Comparison of ENCODE assay signal across 9 cellular contexts in genomic region chr9:93127395-93127911, GRCh38. TPM values are rescaled to one million over a fixed set of nuclear protein-coding genes. Genes with fewer than 3 reads are reported as not detected.
A peak's percentile ranks its signal among the peaks of the same experiment; 100 is the strongest.
DNase-seq lines count a peak whose midpoint lies in the region; ATAC-seq, FAIRE-seq and TF ChIP-seq lines count a peak whose summit lies in the region.
"Had no signal": no experiment of that assay in that cellular context is flagged by ENCODE, and none has a peak within 500 bp of the region (broad histone marks: within the 10 kb centered on the region; RNA-seq: fewer than 3 reads in every experiment).

No MANE protein-coding gene starts in this region.

- H4K20me1 ChIP-seq in HepG2 (ENCODE audit: insufficient read depth, low read length) = no peaks in the 10 kb centered on the region

- POLR2A ChIA-PET in HepG2 (lab: Yijun Ruan, JAX) = interaction anchor here (0.9 to 2.4 kb wide), 7 partner anchors 8 to 171 kb away, joined by 3 to 32 read pairs (median 5); partner anchors contain the start of genes CARD19 and NINJ1

- intact Hi-C loops in HepG2 (cut with micrococcal nuclease; ENCODE audit: unreplicated experiment) = no loop called here

- H3K27ac ChIP-seq in HepG2 (ENCODE audit: extremely low read length, insufficient read depth, low read length) (peak overlapping the region; percentile 92), substantia nigra (ENCODE audit: low read depth, low read length, poor library complexity, severe bottlenecking) (peak overlapping the region; percentile 55)
- H3K27ac ChIP-seq: 22Rv1 had no signal

- FAIRE-seq in HepG2 (lab: Jason Lieb, UNC) (no peak), GM12892 (lab: Jason Lieb, UNC) (no peak)

- H3K4me1 ChIP-seq in HepG2 (ENCODE audit: insufficient read depth, low read length) = peaks cover 67% of the 10 kb centered on the region

- ATAC-seq in HepG2 (peak; percentile 16), GM19397 (IDR thresholded peaks at IDR 0.05; ENCODE audit: unreplicated experiment) (no peak)

- no TSS peak for BruUV-seq in HepG2 (replicated peaks; lab: Mats Ljungman, UMichigan)

- in situ Hi-C loops in astrocyte of the spinal cord (cut with HindIII; ENCODE audit: low sequenced_read_pairs) = no loop called here
- in situ Hi-C loops in HepG2 (cut with HindIII; ENCODE audit: extremely low pct_ligation_motif_present, low pct_unique_long_range_greater_than_20kb) = no loop called here

- peak; percentile 26 for DNase-seq in SKM-1 treated with dmso at 0.1 percent for 144 hours (lab: John Stamatoyannopoulos, UW; ENCODE audit: unreplicated experiment)
- DNase-seq in SKM-1 (lab: John Stamatoyannopoulos, UW; ENCODE audit: unreplicated experiment) = no peak
- DNase-seq in astrocyte of the spinal cord (ENCODE audit: low read depth, low spot score) = peak; percentile 59
- no peak for DNase-seq in HepG2 (ENCODE audit: low spot score)
- peak in 39 of 49 donors; percentile 14 to 86 (median 57) for DNase-seq in substantia nigra (lab: John Stamatoyannopoulos, UW)
- no peak for DNase-seq in GM12892 (ENCODE audit: insufficient read length)
- no peak for DNase-seq in NCI-H446 treated with DMSO at 0.1 percent for 48 hours (lab: John Stamatoyannopoulos, UW)

- H2AFZ ChIP-seq in HepG2 (ENCODE audit: low read length) = no peak overlapping the region

- no peaks in the 10 kb centered on the region for H3K9me3 ChIP-seq in HepG2 (ENCODE audit: low read length)

- peaks cover 29 to 39% of the 10 kb centered on the region in 2 experiments; a peak in 4 of 5 replicates for H3K36me3 ChIP-seq in HepG2 (replicated peaks in 1 of 2; ENCODE audit: control insufficient read depth in 1 of 2, insufficient read depth in 2 of 2, low read length in 2 of 2)

- TF ChIP-seq POLR2A in HepG2 (IDR thresholded peaks at IDR 0.05; ENCODE audit: insufficient read depth in 1 of 2, low read depth in 2 of 2, low read length in 2 of 2) (no peak), GM12892 (IDR thresholded peaks at IDR 0.05; ENCODE audit: low read depth, low read length) (no peak)

- WGBS in HepG2 (ENCODE audit: low lambda C conversion rate) = 55% methylated on average over 7 of the region's 8 CpGs

- TF ChIP-seq EP300 in HepG2 (IDR thresholded peaks at IDR 0.05; ENCODE audit: low read depth in 2 of 2, low read length in 2 of 2) = no peak
- no peak for TF ChIP-seq EP300 in HepG2 (CRISPR knock-in tag; IDR thresholded peaks at IDR 0.05; ENCODE audit: borderline replicate concordance)

- H3K4me2 ChIP-seq in HepG2 (ENCODE audit: low read depth, low read length) = peak overlapping the region; percentile 60

- peak overlapping the region; percentile 70 for H3K9ac ChIP-seq in HepG2 (ENCODE audit: insufficient read depth, low read depth, low read length)

- CTCF ChIA-PET in HepG2 (lab: Yijun Ruan, JAX; ENCODE audit: low intra/inter-chr PET ratio, low total read pairs) = no interaction called here

- TF ChIP-seq CTCF in astrocyte of the spinal cord (IDR thresholded peaks at IDR 0.05; ENCODE audit: low read depth, low read length) (no peak), HepG2 (CRISPR knock-in tag; IDR thresholded peaks at IDR 0.05) (no peak)

- H3K79me2 ChIP-seq in HepG2 (ENCODE audit: insufficient read depth, low read length) = peaks cover 63% of the 10 kb centered on the region

- no peak overlapping the region for H3K4me3 ChIP-seq in astrocyte of the spinal cord (ENCODE audit: low read depth, low read length)
- H3K4me3 ChIP-seq in HepG2 (replicated peaks in 1 of 3; ENCODE audit: insufficient read depth in 1 of 3, low read depth in 2 of 3, low read length in 3 of 3) = peak overlapping the region in 1 of 3 experiments; percentile 56; a peak in 2 of 6 replicates

- no peaks in the 10 kb centered on the region for H3K27me3 ChIP-seq in HepG2 (ENCODE audit: control insufficient read depth in 1 of 2, insufficient read depth in 2 of 2, low read length in 2 of 2)

- no peak for TF ChIP-seq RAD21 in HepG2 (CRISPR knock-in tag; IDR thresholded peaks at IDR 0.05)

TF ChIP-seq in HepG2, 621 proteins besides CTCF, POLR2A, EP300 and RAD21 (continues in another document):
- peak; percentile 7; the same call in 1 of the 2 replicates for TF ChIP-seq KDM3A (CRISPR knock-in tag; IDR thresholded peaks at IDR 0.05; ENCODE audit: low read depth)

RNA-seq across cellular contexts. Expression of gene NINJ1, which starts 6.6 kb away (rescaled TPM):
- 77.1 and 92.1 TPM in 2 replicates for total RNA-seq in HepG2 (2016; rRNA removed; fragmentation: Illumina TruSeq; extraction: Trizol)
- total RNA-seq in HepG2 (2016; cell fraction: cytosol; rRNA removed; fragmentation: Illumina TruSeq; extraction: Trizol; ENCODE audit: low read depth) = 104 and 127 TPM in 2 replicates
- 66.8 and 94.8 TPM in 2 replicates for total RNA-seq in HepG2 (2016; cell fraction: insoluble cytoplasmic fraction; rRNA removed; fragmentation: Illumina TruSeq; extraction: Trizol)
- total RNA-seq in HepG2 (2016; cell fraction: membrane; rRNA removed; fragmentation: Illumina TruSeq; extraction: Trizol) = 149 and 180 TPM in 2 replicates
- 48.9 and 58.7 TPM in 2 replicates for total RNA-seq in HepG2 (2016; cell fraction: nucleus; rRNA removed; fragmentation: Illumina TruSeq; extraction: Trizol)
- polyA plus RNA-seq in HepG2 (2011; rRNA removed) = 81.2 and 109 TPM in 2 replicates
- 83.2 and 110 TPM in 2 replicates for polyA plus RNA-seq in HepG2 (2011; cell fraction: cytosol; rRNA removed)
- 62.3 and 83.6 TPM in 2 replicates for polyA plus RNA-seq in HepG2 (2011; cell fraction: nucleus; rRNA removed)
- polyA plus RNA-seq in HepG2 (2012) = 77.3 and 145 TPM in 2 replicates
- polyA plus RNA-seq in HepG2 (2016; cell fraction: cytosol; fragmentation: Illumina TruSeq; extraction: Trizol; ENCODE audit: low read depth) = 196 and 226 TPM in 2 replicates
- 104 and 130 TPM in 2 replicates for polyA plus RNA-seq in HepG2 (2016; cell fraction: insoluble cytoplasmic fraction; fragmentation: Illumina TruSeq; extraction: Trizol; ENCODE audit: low read depth)
- polyA plus RNA-seq in HepG2 (2016; cell fraction: membrane; fragmentation: Illumina TruSeq; extraction: Trizol; ENCODE audit: low read depth) = 235 and 242 TPM in 2 replicates
- polyA plus RNA-seq in HepG2 (2016; cell fraction: nucleus; fragmentation: Illumina TruSeq; extraction: Trizol; ENCODE audit: insufficient read depth, low read depth) = 122 and 127 TPM in 2 replicates
- 22.5 and 101 TPM in 2 replicates for polyA minus RNA-seq in HepG2 (2011; rRNA and poly(A)+ RNA removed; ENCODE audit: low replicate concordance)
- 26.1 and 26.7 TPM in 2 replicates for polyA minus RNA-seq in HepG2 (2011; cell fraction: cytosol; rRNA and poly(A)+ RNA removed)
- polyA minus RNA-seq in HepG2 (2011; cell fraction: nucleus; rRNA and poly(A)+ RNA removed) = 17.8 and 21.8 TPM in 2 replicates
- polyA plus RNA-seq in GM12892 (2012; ENCODE audit: missing spikeins) = 17.5 TPM

RNA-seq across cellular contexts. Expression of gene CARD19, which starts 31.4 kb away (rescaled TPM):
- 15.2 and 18.4 TPM in 2 replicates for total RNA-seq in HepG2 (2016; rRNA removed; fragmentation: Illumina TruSeq; extraction: Trizol)
- 15.8 and 20.2 TPM in 2 replicates for total RNA-seq in HepG2 (2016; cell fraction: cytosol; rRNA removed; fragmentation: Illumina TruSeq; extraction: Trizol; ENCODE audit: low read depth)
- total RNA-seq in HepG2 (2016; cell fraction: insoluble cytoplasmic fraction; rRNA removed; fragmentation: Illumina TruSeq; extraction: Trizol) = 18.6 and 20.5 TPM in 2 replicates
- 17.3 and 29.5 TPM in 2 replicates for total RNA-seq in HepG2 (2016; cell fraction: membrane; rRNA removed; fragmentation: Illumina TruSeq; extraction: Trizol)
- 8.3 and 12.2 TPM in 2 replicates for total RNA-seq in HepG2 (2016; cell fraction: nucleus; rRNA removed; fragmentation: Illumina TruSeq; extraction: Trizol)
- polyA plus RNA-seq in HepG2 (2011; rRNA removed) = 47.2 and 62.0 TPM in 2 replicates
- polyA plus RNA-seq in HepG2 (2011; cell fraction: cytosol; rRNA removed) = 33.8 and 73.1 TPM in 2 replicates
- polyA plus RNA-seq in HepG2 (2011; cell fraction: nucleus; rRNA removed) = 101 and 106 TPM in 2 replicates
- polyA plus RNA-seq in HepG2 (2012) = 14.6 TPM in 2 replicates
- polyA plus RNA-seq in HepG2 (2016; cell fraction: cytosol; fragmentation: Illumina TruSeq; extraction: Trizol; ENCODE audit: low read depth) = 16.0 and 27.0 TPM in 2 replicates
- 14.7 and 18.5 TPM in 2 replicates for polyA plus RNA-seq in HepG2 (2016; cell fraction: insoluble cytoplasmic fraction; fragmentation: Illumina TruSeq; extraction: Trizol; ENCODE audit: low read depth)
- 13.4 and 18.5 TPM in 2 replicates for polyA plus RNA-seq in HepG2 (2016; cell fraction: membrane; fragmentation: Illumina TruSeq; extraction: Trizol; ENCODE audit: low read depth)
- polyA plus RNA-seq in HepG2 (2016; cell fraction: nucleus; fragmentation: Illumina TruSeq; extraction: Trizol; ENCODE audit: insufficient read depth, low read depth) = 25.1 and 25.9 TPM in 2 replicates
- 11.5 and 28.1 TPM in 2 replicates for polyA minus RNA-seq in HepG2 (2011; rRNA and poly(A)+ RNA removed; ENCODE audit: low replicate concordance)
- polyA minus RNA-seq in HepG2 (2011; cell fraction: cytosol; rRNA and poly(A)+ RNA removed) = 14.0 and 17.6 TPM in 2 replicates
- polyA minus RNA-seq in HepG2 (2011; cell fraction: nucleus; rRNA and poly(A)+ RNA removed) = 11.3 and 12.8 TPM in 2 replicates
- 5.3 TPM for polyA plus RNA-seq in GM12892 (2012; ENCODE audit: missing spikeins)

RNA-seq across cellular contexts. Expression of gene WNK2, which starts 56.5 kb away (rescaled TPM):
- total RNA-seq in HepG2 (2016; rRNA removed; fragmentation: Illumina TruSeq; extraction: Trizol) = 10.5 and 16.6 TPM in 2 replicates
- 2.8 and 5.4 TPM in 2 replicates for total RNA-seq in HepG2 (2016; cell fraction: cytosol; rRNA removed; fragmentation: Illumina TruSeq; extraction: Trizol; ENCODE audit: low read depth)
- 7.9 and 14.6 TPM in 2 replicates for total RNA-seq in HepG2 (2016; cell fraction: insoluble cytoplasmic fraction; rRNA removed; fragmentation: Illumina TruSeq; extraction: Trizol)
- 9.4 and 9.8 TPM in 2 replicates for total RNA-seq in HepG2 (2016; cell fraction: membrane; rRNA removed; fragmentation: Illumina TruSeq; extraction: Trizol)
- total RNA-seq in HepG2 (2016; cell fraction: nucleus; rRNA removed; fragmentation: Illumina TruSeq; extraction: Trizol) = 21.0 and 29.3 TPM in 2 replicates
- 11.4 and 12.0 TPM in 2 replicates for polyA plus RNA-seq in HepG2 (2011; rRNA removed)
- polyA plus RNA-seq in HepG2 (2011; cell fraction: cytosol; rRNA removed) = 3.1 and 5.3 TPM in 2 replicates
- 98.4 and 126 TPM in 2 replicates for polyA plus RNA-seq in HepG2 (2011; cell fraction: nucleus; rRNA removed)
- polyA plus RNA-seq in HepG2 (2012) = 29.1 and 39.4 TPM in 2 replicates
- polyA plus RNA-seq in HepG2 (2016; cell fraction: cytosol; fragmentation: Illumina TruSeq; extraction: Trizol; ENCODE audit: low read depth) = 3.2 and 4.2 TPM in 2 replicates
- polyA plus RNA-seq in HepG2 (2016; cell fraction: insoluble cytoplasmic fraction; fragmentation: Illumina TruSeq; extraction: Trizol; ENCODE audit: low read depth) = 18.9 and 27.7 TPM in 2 replicates
- polyA plus RNA-seq in HepG2 (2016; cell fraction: membrane; fragmentation: Illumina TruSeq; extraction: Trizol; ENCODE audit: low read depth) = 4.9 and 6.5 TPM in 2 replicates
- 87.2 and 94.8 TPM in 2 replicates for polyA plus RNA-seq in HepG2 (2016; cell fraction: nucleus; fragmentation: Illumina TruSeq; extraction: Trizol; ENCODE audit: insufficient read depth, low read depth)
- 8.4 and 22.7 TPM in 2 replicates for polyA minus RNA-seq in HepG2 (2011; rRNA and poly(A)+ RNA removed; ENCODE audit: low replicate concordance)
- polyA minus RNA-seq in HepG2 (2011; cell fraction: cytosol; rRNA and poly(A)+ RNA removed) = 15.8 and 17.9 TPM in 2 replicates
- polyA minus RNA-seq in HepG2 (2011; cell fraction: nucleus; rRNA and poly(A)+ RNA removed) = 32.8 and 40.0 TPM in 2 replicates
- not detected for polyA plus RNA-seq in GM12892 (2012; ENCODE audit: missing spikeins)

Comparison
In these comparisons a context has a peak if more than half of its experiments do, and no peak if none do; other contexts are left out.
1. DNase-seq: peak in SKM-1 treated with dmso at 0.1 percent for 144 hours (single experiment), astrocyte of the spinal cord (single experiment) and substantia nigra (39 of 49); none in SKM-1 (single experiment), HepG2 (single experiment), GM12892 (single experiment) and NCI-H446 treated with DMSO at 0.1 percent for 48 hours (single experiment).